8 cellular contexts compared by ENCODE assay signal in genomic region chr19:34998777-34999497, GRCh38. TPM values are rescaled to one million over a fixed set of nuclear protein-coding genes. Genes with fewer than 3 reads are reported as not detected.
DNase-seq lines count a peak whose midpoint lies in the region; ATAC-seq and TF ChIP-seq lines count a peak whose summit lies in the region.

No MANE protein-coding gene starts in this region.

- DNase-seq in activated naive CD4-positive, alpha-beta T cell treated with Interleukin-2 at 50 U/mL for 16 hours: no peak
- DNase-seq in chondrocyte (ENCODE audit: low spot score): no peak
- no peak for DNase-seq in cerebellar cortex (ENCODE audit: low spot score)
- DNase-seq in A673 (ENCODE audit: low spot score): no peak

- no peaks in the 10 kb centered on the region for H3K27me3 ChIP-seq in A673 (replicated peaks; ENCODE audit: insufficient read depth, low read depth, low read length, poor library complexity)

- no TSS peak for BruUV-seq in A673 (replicated peaks; lab: Mats Ljungman, UMichigan)

- H3K4me3 Mint-ChIP-seq in activated naive CD4-positive, alpha-beta T cell treated with anti-CD3 and anti-CD28 coated beads, Interleukin-2, amount 50 U/mL, for 24 hours: peak overlapping the region; percentile 86
- peak overlapping the region; percentile 74 for H3K4me3 Mint-ChIP-seq in chondrocyte (ENCODE audit: unreplicated experiment)

- 45 to 53% methylated on average over 6 to 13 of the region's 13 CpGs for WGBS in mesodermal cell (ENCODE audit: insufficient coverage in 2 of 2), 2 experiments

- H3K27ac ChIP-seq in mesodermal cell (ENCODE audit: low read depth, low read length, severe bottlenecking) (peak overlapping the region; percentile 89), A673 (ENCODE audit: low read depth, low read length, poor library complexity, severe bottlenecking) (no peak overlapping the region)

- H3K36me3 ChIP-seq in mesodermal cell (ENCODE audit: control insufficient read depth, insufficient read depth, low read length) (peaks cover 8% of the 10 kb centered on the region), A673 (ENCODE audit: insufficient read depth, low read length, poor library complexity, severe bottlenecking) (peaks cover 12% of the 10 kb centered on the region)

- peaks cover 4% of the 10 kb centered on the region for H3K36me3 Mint-ChIP-seq in activated naive CD4-positive, alpha-beta T cell treated with anti-CD3 and anti-CD28 coated beads, Interleukin-2, amount 50 U/mL, for 24 hours
- no peaks in the 10 kb centered on the region for H3K36me3 Mint-ChIP-seq in chondrocyte (ENCODE audit: low read depth)

- no peaks in the 10 kb centered on the region for H3K9me3 Mint-ChIP-seq in activated naive CD4-positive, alpha-beta T cell treated with anti-CD3 and anti-CD28 coated beads, Interleukin-2, amount 50 U/mL, for 24 hours
- no peaks in the 10 kb centered on the region for H3K9me3 Mint-ChIP-seq in chondrocyte (ENCODE audit: low read depth)

- ATAC-seq in HG03571 (IDR thresholded peaks at IDR 0.05; ENCODE audit: unreplicated experiment) (no peak), HG03025 (IDR thresholded peaks at IDR 0.05; ENCODE audit: low FRiP score, unreplicated experiment) (no peak)

- intact Hi-C loops in A673 (cut with micrococcal nuclease; ENCODE audit: unreplicated experiment): no loop called here

- CTCF ChIA-PET in A673 (lab: Charles Lee): interaction anchor here (0.7 kb wide), 1 partner anchor 65 kb away, joined by 10 read pairs; no protein-coding TSS in a partner anchor

- H3K4me1 ChIP-seq in mesodermal cell (ENCODE audit: control insufficient read depth, insufficient read depth, low read length, poor library complexity, severe bottlenecking): peaks cover 21% of the 10 kb centered on the region
- peaks cover 16% of the 10 kb centered on the region for H3K4me1 ChIP-seq in A673 (ENCODE audit: insufficient read depth, low read length, poor library complexity, severe bottlenecking)

- peak overlapping the region; percentile 86 for H3K27ac Mint-ChIP-seq in activated naive CD4-positive, alpha-beta T cell treated with anti-CD3 and anti-CD28 coated beads, Interleukin-2, amount 50 U/mL, for 24 hours
- H3K27ac Mint-ChIP-seq in chondrocyte (ENCODE audit: unreplicated experiment): peak overlapping the region; percentile 94

- no peak for TF ChIP-seq CTCF in chondrocyte (IDR thresholded peaks at IDR 0.05)
- TF ChIP-seq CTCF in A673 (conservative IDR thresholded peaks at IDR 0.05; ENCODE audit: low read depth, low read length): no peak

- POLR2A ChIA-PET in A673 (lab: Charles Lee; ENCODE audit: low non-redundant PET): no interaction called here

- H3K4me3 ChIP-seq in mesodermal cell (ENCODE audit: extremely low read depth, insufficient read depth, low read length, poor library complexity, severe bottlenecking) (peak overlapping the region; percentile 72), A673 (ENCODE audit: low read depth, low read length, poor library complexity, severe bottlenecking) (no peak overlapping the region)

- no peaks in the 10 kb centered on the region for H3K9me3 ChIP-seq in mesodermal cell (ENCODE audit: control insufficient read depth, low read length)
- no peaks in the 10 kb centered on the region for H3K9me3 ChIP-seq in A673 (ENCODE audit: low read depth, low read length, poor library complexity, severe bottlenecking)

- no peaks in the 10 kb centered on the region for H3K27me3 Mint-ChIP-seq in activated naive CD4-positive, alpha-beta T cell treated with anti-CD3 and anti-CD28 coated beads, Interleukin-2, amount 50 U/mL, for 24 hours
- H3K27me3 Mint-ChIP-seq in chondrocyte (ENCODE audit: low read depth): no peaks in the 10 kb centered on the region

- peaks cover 66% of the 10 kb centered on the region for H3K4me1 Mint-ChIP-seq in activated naive CD4-positive, alpha-beta T cell treated with anti-CD3 and anti-CD28 coated beads, Interleukin-2, amount 50 U/mL, for 24 hours
- peaks cover 51% of the 10 kb centered on the region for H3K4me1 Mint-ChIP-seq in chondrocyte (ENCODE audit: low read depth)

RNA-seq across cellular contexts. Expression of gene GRAMD1A, which starts 1.2 kb away (rescaled TPM):
- total RNA-seq in chondrocyte: 58.4 to 67.9 TPM (median 65.8 TPM) in 3 replicates
- 111 TPM for polyA plus RNA-seq in mesodermal cell (2013, experiment 1 of 2)
- polyA plus RNA-seq in mesodermal cell (2013, experiment 2 of 2): 91.4 TPM
- total RNA-seq in A673 (2021): 87.3 and 101 TPM in 2 replicates

RNA-seq across cellular contexts. Expression of gene SCN1B, which starts 31.3 kb away (rescaled TPM):
- total RNA-seq in chondrocyte (5.7 to 6.0 TPM (median 5.8 TPM) in 3 replicates), A673 (2021) (2.0 and 2.3 TPM in 2 replicates)
- polyA plus RNA-seq in mesodermal cell (2013, experiment 1 of 2): 3.1 TPM
- polyA plus RNA-seq in mesodermal cell (2013, experiment 2 of 2): 2.6 TPM

RNA-seq across cellular contexts. Expression of gene ZNF792, which starts 34.9 kb away (rescaled TPM):
- total RNA-seq in chondrocyte: 3.1 to 4.1 TPM (median 3.2 TPM) in 3 replicates
- polyA plus RNA-seq in mesodermal cell (2013, experiment 1 of 2): 12.5 TPM
- polyA plus RNA-seq in mesodermal cell (2013, experiment 2 of 2): 10.0 TPM
- 15.4 and 15.5 TPM in 2 replicates for total RNA-seq in A673 (2021)

RNA-seq across cellular contexts. Expression of gene HPN, which starts 42.6 kb away (rescaled TPM):
- total RNA-seq in chondrocyte (not detected in 3 replicates), A673 (2021) (not detected in 2 replicates)
- polyA plus RNA-seq in mesodermal cell (2013, experiment 1 of 2): 0.81 TPM
- polyA plus RNA-seq in mesodermal cell (2013, experiment 2 of 2): 0.86 TPM
